In the genomic region with DNA sequence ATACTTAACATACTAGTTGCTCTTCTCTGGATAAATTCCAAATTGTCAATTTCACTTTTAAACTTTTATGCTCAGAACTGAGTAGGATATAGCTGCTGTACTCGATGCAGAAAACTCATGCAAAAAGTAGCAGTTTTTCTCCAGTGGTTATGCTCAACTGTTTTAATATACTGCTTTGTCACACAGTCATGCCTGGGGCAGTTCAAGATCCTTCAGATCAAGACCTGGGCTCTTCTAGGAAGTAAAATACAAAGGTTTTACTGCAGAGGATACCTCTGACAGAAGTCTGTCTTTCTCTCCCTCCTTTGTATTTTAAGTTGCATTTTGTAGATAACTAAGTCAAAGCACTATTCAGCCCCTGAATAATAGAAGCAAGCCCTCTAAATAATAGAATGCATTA, we compare ENCODE assay signal across 31 cellular contexts.
DNase-seq lines count a peak whose midpoint lies in the region; ATAC-seq and TF ChIP-seq lines count a peak whose summit lies in the region.
"Had no signal": no experiment of that assay in that cellular context is flagged by ENCODE, and none has a peak within 500 bp of the region (broad histone marks: within the 10 kb centered on the region; RNA-seq: fewer than 3 reads in every experiment).

No MANE protein-coding gene starts in this region.

- CTCF ChIA-PET in activated CD8-positive, alpha-beta memory T cell treated with anti-CD3 and anti-CD28 coated beads, Interleukin-2, amount 10 ng/mL, durations not matched to agents 7 days and 5 days (lab: Charles Lee) = no interaction called here

- peak overlapping the region; percentile 90 for H3K27ac Mint-ChIP-seq in HFFc6
- no peak overlapping the region for H3K27ac Mint-ChIP-seq in activated CD8-positive, alpha-beta memory T cell treated with anti-CD3 and anti-CD28 coated beads, Interleukin-2, amount 10 ng/mL, durations not matched to agents 7 days and 5 days
- H3K27ac Mint-ChIP-seq: activated CD4-positive, alpha-beta T cell treated with anti-CD3 and anti-CD28 coated beads, Interleukin-2, amount 10 ng/mL, durations not matched to agents 7 days and 5 days; CD8-positive, alpha-beta T cell; WTC11 had no signal

- H3K4me1 Mint-ChIP-seq in HFFc6 (ENCODE audit: low read depth) = peaks cover 48% of the 10 kb centered on the region
- peaks cover 2% of the 10 kb centered on the region for H3K4me1 Mint-ChIP-seq in activated CD8-positive, alpha-beta memory T cell treated with anti-CD3 and anti-CD28 coated beads, Interleukin-2, amount 10 ng/mL, durations not matched to agents 7 days and 5 days

- H3K4me1 ChIP-seq in ACC112 (ENCODE audit: control insufficient read depth, insufficient read depth, low read length, unreplicated experiment) = peaks cover 34% of the 10 kb centered on the region

- H3K9ac ChIP-seq in SK-N-MC (ENCODE audit: insufficient read length) = no peak overlapping the region

- peak overlapping the region; percentile 77 for H2AFZ ChIP-seq in ACC112 (ENCODE audit: low read length, unreplicated experiment)

- H3K4me3 Mint-ChIP-seq in HFFc6 = no peak overlapping the region
- no peak overlapping the region for H3K4me3 Mint-ChIP-seq in activated CD8-positive, alpha-beta memory T cell treated with anti-CD3 and anti-CD28 coated beads, Interleukin-2, amount 10 ng/mL, durations not matched to agents 7 days and 5 days
- H3K4me3 Mint-ChIP-seq: activated CD4-positive, alpha-beta T cell treated with anti-CD3 and anti-CD28 coated beads, Interleukin-2, amount 10 ng/mL, durations not matched to agents 7 days and 5 days; activated naive CD4-positive, alpha-beta T cell treated with anti-CD3 and anti-CD28 coated beads, Interleukin-2, amount 10 ng/mL, durations not matched to agents 7 days and 5 days; CD8-positive, alpha-beta T cell; WTC11 had no signal

- H3K4me3 ChIP-seq in ACC112 (ENCODE audit: low read depth, low read length) (peak overlapping the region; percentile 14; the same call in 1 of the 2 replicates), SK-N-MC (peak overlapping the region; percentile 71)
- H3K4me3 ChIP-seq: cardiac muscle cell, thyroid gland had no signal

- H3K9me3 ChIP-seq in SK-N-MC (ENCODE audit: low read depth, low read length) = no peaks in the 10 kb centered on the region
- H3K9me3 ChIP-seq: neutrophil, thyroid gland had no signal

- no peak for TF ChIP-seq CTCF in HFFc6 (IDR thresholded peaks at IDR 0.05)

- ATAC-seq in Right ventricle myocardium superior (ENCODE audit: poor library complexity) (no peak), GM21423 (IDR thresholded peaks at IDR 0.05; ENCODE audit: unreplicated experiment) (no peak)
- no peak for ATAC-seq in activated CD8-positive, alpha-beta memory T cell treated with anti-CD3 and anti-CD28 coated beads, Interleukin-2, amount 10 ng/mL, durations not matched to agents 7 days and 5 days
- ATAC-seq: CD8-positive, alpha-beta T cell; esophagus mucosa; Right ventricle myocardium inferior; stimulated activated naive CD8-positive, alpha-beta T cell treated with anti-CD3 and anti-CD28 coated beads, Interleukin-15, amount 100 ng/mL, for 72 hours; WTC11 had no signal

- intact Hi-C loops in Right ventricle myocardium superior (cut with DNase I) (no loop called here), cardiac septum (cut with DNase I) (loop anchor here (5.0 kb wide), 1 partner anchor 216 kb away; no protein-coding TSS in a partner anchor)

- no peaks in the 10 kb centered on the region for H3K36me3 Mint-ChIP-seq in HFFc6 (ENCODE audit: low read depth)
- no peaks in the 10 kb centered on the region for H3K36me3 Mint-ChIP-seq in activated CD8-positive, alpha-beta memory T cell treated with anti-CD3 and anti-CD28 coated beads, Interleukin-2, amount 10 ng/mL, durations not matched to agents 7 days and 5 days
- H3K36me3 Mint-ChIP-seq: CD8-positive, alpha-beta T cell; WTC11 had no signal

- no peaks in the 10 kb centered on the region for H3K27me3 ChIP-seq in ACC112 (ENCODE audit: insufficient read depth, low read length)
- H3K27me3 ChIP-seq: cardiac muscle cell, neutrophil, thyroid gland had no signal

- no peaks in the 10 kb centered on the region for H3K36me3 ChIP-seq in ACC112 (ENCODE audit: insufficient read depth, low read length)
- H3K36me3 ChIP-seq in SK-N-MC (ENCODE audit: insufficient read depth, low read length) = no peaks in the 10 kb centered on the region
- H3K36me3 ChIP-seq: cardiac muscle cell, neutrophil, thyroid gland had no signal

- H3K9me3 Mint-ChIP-seq in HFFc6 = no peaks in the 10 kb centered on the region
- no peaks in the 10 kb centered on the region for H3K9me3 Mint-ChIP-seq in activated CD8-positive, alpha-beta memory T cell treated with anti-CD3 and anti-CD28 coated beads, Interleukin-2, amount 10 ng/mL, durations not matched to agents 7 days and 5 days (ENCODE audit: low read depth)
- H3K9me3 Mint-ChIP-seq: activated naive CD4-positive, alpha-beta T cell treated with anti-CD3 and anti-CD28 coated beads, Interleukin-2, amount 10 ng/mL, durations not matched to agents 7 days and 5 days; CD8-positive, alpha-beta T cell; stimulated activated naive CD8-positive, alpha-beta T cell treated with anti-CD3 and anti-CD28 coated beads, Interleukin-15, amount 100 ng/mL, for 72 hours; WTC11 had no signal

- peak overlapping the region; percentile 93; the same call in 1 of the 2 replicates for H3K27ac ChIP-seq in ACC112 (ENCODE audit: low read depth, low read length)
- peak overlapping the region; percentile 57; the same call in 1 of the 2 replicates for H3K27ac ChIP-seq in SK-N-MC
- H3K27ac ChIP-seq: cardiac muscle cell, neutrophil, thyroid gland had no signal

- H3K79me2 ChIP-seq in ACC112 (ENCODE audit: control insufficient read depth, insufficient read depth, low read length, unreplicated experiment) = no peaks in the 10 kb centered on the region

- H3K27me3 Mint-ChIP-seq in HFFc6 (ENCODE audit: insufficient read depth) = no peaks in the 10 kb centered on the region
- peaks cover 4% of the 10 kb centered on the region for H3K27me3 Mint-ChIP-seq in activated CD8-positive, alpha-beta memory T cell treated with anti-CD3 and anti-CD28 coated beads, Interleukin-2, amount 10 ng/mL, durations not matched to agents 7 days and 5 days
- H3K27me3 Mint-ChIP-seq: stimulated activated naive CD8-positive, alpha-beta T cell treated with anti-CD3 and anti-CD28 coated beads, Interleukin-15, amount 100 ng/mL, for 72 hours had no signal

- DNase-seq in HFFc6 (peak; percentile 22), SK-N-MC (ENCODE audit: low read depth, low spot score) (no peak), kidney tubule cell (ENCODE audit: low spot score) (peak; percentile 3), Right ventricle myocardium superior (no peak), cardiac septum (ENCODE audit: low spot score) (no peak)
- DNase-seq in activated CD8-positive, alpha-beta memory T cell treated with anti-CD3 and anti-CD28 coated beads, Interleukin-2, amount 10 ng/mL, durations not matched to agents 7 days and 5 days = no peak
- DNase-seq: activated CD4-positive, alpha-beta T cell treated with anti-CD3 and anti-CD28 coated beads, Interleukin-2, amount 10 ng/mL, durations not matched to agents 7 days and 5 days; activated naive CD4-positive, alpha-beta T cell treated with anti-CD3 and anti-CD28 coated beads, Interleukin-2, amount 10 ng/mL, durations not matched to agents 7 days and 5 days; activated T-cell treated with anti-CD3 and anti-CD28 coated beads, Interleukin-2, amount 50 U/mL, for 48 hours; AML-193; amygdala; CD8-positive, alpha-beta T cell; DMS 273 treated with DMSO at 0.1 percent for 48 hours; hippocampal formation; KG1; mesenchymal stem cell; NCI-H1436; NCI-H2107; NCI-H446; small intestine; stimulated activated CD4-positive, alpha-beta T cell treated with anti-CD3 and anti-CD28 coated beads, Interleukin-1b, Interleukin-23, amount 100 ng/mL, for 48 hours; stimulated activated CD8-positive, alpha-beta memory T cell treated with anti-CD3 and anti-CD28 coated beads, Interleukin-4, amount 100 ng/mL, for 48 hours; stimulated activated naive CD8-positive, alpha-beta T cell treated with anti-CD3 and anti-CD28 coated beads, Interleukin-15, amount 100 ng/mL, for 72 hours; thyroid gland had no signal

Comparison
In these comparisons a context has a peak if more than half of its experiments do, and no peak if none do; other contexts are left out.
1. DNase-seq: peak in HFFc6 (single experiment) and kidney tubule cell (single experiment); none in SK-N-MC (single experiment), Right ventricle myocardium superior (single experiment), cardiac septum (single experiment) and activated CD8-positive, alpha-beta memory T cell treated with anti-CD3 and anti-CD28 coated beads, Interleukin-2, amount 10 ng/mL, durations not matched to agents 7 days and 5 days (single experiment).